In genomic region chr10:22505923-22506685, GRCh38 we compare ENCODE assay signal across 1 cellular context.
TF ChIP-seq lines count a peak whose summit lies in the region.

No MANE protein-coding gene starts in this region.

TF ChIP-seq in GM23338, 12 proteins besides CTCF, POLR2A, EP300 and RAD21 (continued from another document):
- TF ChIP-seq NANOG (IDR thresholded peaks at IDR 0.05; ENCODE audit: borderline replicate concordance): no peak
- TF ChIP-seq CREB1 (CRISPR knock-in tag; IDR thresholded peaks at IDR 0.05; ENCODE audit: low read depth): no peak
- no peak for TF ChIP-seq POLR2AphosphoS5 (IDR thresholded peaks at IDR 0.05; ENCODE audit: low read depth)
- TF ChIP-seq JUNB (IDR thresholded peaks at IDR 0.05; ENCODE audit: unreplicated experiment): no peak
- TF ChIP-seq ZNF114 (CRISPR knock-in tag; IDR thresholded peaks at IDR 0.05): no peak
